In the genomic region with DNA sequence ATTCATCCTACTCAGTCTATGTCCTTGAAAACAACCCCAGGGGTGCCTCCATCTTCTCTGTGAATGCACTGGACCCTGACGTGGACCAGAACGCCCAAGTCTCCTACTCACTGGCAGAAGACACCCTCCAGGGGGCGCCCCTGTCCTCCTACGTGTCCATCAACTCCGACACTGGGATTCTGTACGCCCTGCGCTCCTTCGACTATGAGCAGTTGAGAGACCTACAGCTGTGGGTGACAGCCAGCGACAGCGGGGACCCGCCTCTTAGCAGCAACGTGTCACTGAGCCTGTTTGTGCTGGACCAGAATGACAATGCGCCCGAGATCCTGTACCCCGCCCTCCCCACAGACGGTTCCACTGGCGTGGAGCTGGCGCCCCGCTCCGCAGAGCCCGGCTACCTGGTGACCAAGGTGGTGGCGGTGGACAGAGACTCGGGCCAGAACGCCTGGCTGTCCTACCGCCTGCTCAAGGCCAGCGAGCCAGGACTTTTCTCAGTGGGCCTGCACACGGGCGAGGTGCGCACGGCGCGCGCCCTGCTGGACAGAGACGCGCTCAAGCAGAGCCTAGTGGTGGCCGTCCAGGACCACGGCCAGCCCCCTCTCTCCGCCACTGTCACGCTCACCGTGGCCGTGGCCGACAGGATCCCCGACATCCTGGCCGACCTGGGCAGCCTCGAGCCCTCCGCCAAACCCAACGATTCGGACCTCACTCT, we compare ENCODE assay signal across 4 cellular contexts. TPM values are rescaled to one million over a fixed set of nuclear protein-coding genes. Genes with fewer than 3 reads are reported as not detected.
"Had no signal": no experiment of that assay in that cellular context is flagged by ENCODE, and none has a peak within 500 bp of the region (broad histone marks: within the 10 kb centered on the region; RNA-seq: fewer than 3 reads in every experiment).

No MANE protein-coding gene starts in this region.

RNA-seq across cellular contexts. Expression of gene PCDHGA6, which starts 1.9 kb away (rescaled TPM):
- total RNA-seq: activated CD4-positive, alpha-beta T cell treated with anti-CD3 and anti-CD28 coated beads, Interleukin-2, amount 10 ng/mL, durations not matched to agents 7 days and 5 days had no signal

RNA-seq across cellular contexts. Expression of gene PCDHGB3, which starts 5.6 kb away (rescaled TPM):
- total RNA-seq: activated naive CD8-positive, alpha-beta T cell treated with anti-CD3 and anti-CD28 coated beads for 36 hours had no signal

RNA-seq across cellular contexts. Expression of gene PCDHGA7, which starts 6.9 kb away (rescaled TPM):
- total RNA-seq: activated CD4-positive, alpha-beta T cell treated with anti-CD3 and anti-CD28 coated beads, Interleukin-2, amount 10 ng/mL, durations not matched to agents 7 days and 5 days; activated naive CD8-positive, alpha-beta T cell treated with anti-CD3 and anti-CD28 coated beads for 36 hours had no signal

RNA-seq across cellular contexts. Expression of gene PCDHGA5, which starts 11.6 kb away (rescaled TPM):
- total RNA-seq: activated CD4-positive, alpha-beta memory T cell treated with anti-CD3 and anti-CD28 coated beads for 36 hours had no signal

RNA-seq across cellular contexts. Expression of gene PCDHGB4, which starts 11.9 kb away (rescaled TPM):
- total RNA-seq: activated CD4-positive, alpha-beta T cell treated with anti-CD3 and anti-CD28 coated beads, Interleukin-2, amount 10 ng/mL, durations not matched to agents 7 days and 5 days; activated naive CD8-positive, alpha-beta T cell treated with anti-CD3 and anti-CD28 coated beads for 36 hours; activated T-cell treated with anti-CD3 and anti-CD28 coated beads, Interleukin-2, amount 50 U/mL, for 72 hours had no signal
